Comparison of ENCODE assay signal across 12 cellular contexts in the genomic region with DNA sequence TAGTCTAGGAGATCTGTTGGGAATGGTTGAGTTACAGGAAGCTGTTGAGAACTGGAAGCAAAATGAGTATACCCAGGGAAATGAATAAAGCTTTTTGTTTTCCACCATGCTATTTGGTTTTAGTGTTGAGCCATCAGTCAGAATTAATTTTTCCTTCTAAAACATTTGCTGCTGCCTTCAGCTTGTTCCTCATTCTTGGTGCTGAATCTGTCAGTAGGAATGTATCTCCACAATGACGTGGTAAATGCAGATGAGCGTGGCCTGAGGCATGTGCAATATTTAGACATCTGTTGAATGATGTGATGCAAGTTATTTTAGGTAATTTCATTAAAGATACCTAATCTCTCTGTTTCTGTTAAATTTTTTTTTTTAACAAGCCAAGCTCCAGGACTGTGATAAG. TPM values are rescaled to one million over a fixed set of nuclear protein-coding genes. Genes with fewer than 3 reads are reported as not detected.
DNase-seq lines count a peak whose midpoint lies in the region; ATAC-seq, FAIRE-seq and TF ChIP-seq lines count a peak whose summit lies in the region.
"Had no signal": no experiment of that assay in that cellular context is flagged by ENCODE, and none has a peak within 500 bp of the region (broad histone marks: within the 10 kb centered on the region; RNA-seq: fewer than 3 reads in every experiment).

No MANE protein-coding gene starts in this region.

- H3K36me3 ChIP-seq in GM23248 (ENCODE audit: low read depth) (peaks cover 58% of the 10 kb centered on the region), gastroesophageal sphincter (peaks cover 0 to 55% of the 10 kb centered on the region in 2 donors), tibial artery (peaks cover 25 to 30% (median 27%) of the 10 kb centered on the region in 3 donors)

- DNase-seq in A549 (ENCODE audit: low read depth in 1 of 2, low spot score in 1 of 2) (peak in 1 of 2 experiments; percentile 37), GM23248 (peak; percentile 94), cerebellum (ENCODE audit: low spot score) (no peak), tibial artery (no peak), NCI-H1930 (lab: John Stamatoyannopoulos, UW) (no peak)
- no peak for DNase-seq in activated CD4-positive, alpha-beta memory T cell treated with anti-CD3 and anti-CD28 coated beads for 36 hours
- no peak for DNase-seq in activated CD4-positive, CD25-positive, alpha-beta regulatory T cell treated with anti-CD3 and anti-CD28 coated beads, Interleukin-2, amount 50 U/mL, for 72 hours
- DNase-seq: DND-41, RPMI8226, sigmoid colon, transverse colon had no signal

- peaks cover 82% of the 10 kb centered on the region for H3K36me3 Mint-ChIP-seq in activated CD4-positive, alpha-beta memory T cell treated with anti-CD3 and anti-CD28 coated beads for 36 hours

- H3K79me2 ChIP-seq in GM23248 (ENCODE audit: insufficient read depth), result peaks cover 100% of the 10 kb centered on the region

- intact Hi-C loops in activated CD4-positive, alpha-beta memory T cell treated with anti-CD3 and anti-CD28 coated beads for 36 hours (cut with micrococcal nuclease), result no loop called here
- intact Hi-C loops in tibial artery (cut with DNase I; ENCODE audit: low total_unique reads), result no loop called here

- no peak overlapping the region for H2AFZ ChIP-seq in GM23248

- H3K27ac ChIP-seq in A549 (no peak overlapping the region), GM23248 (peak overlapping the region; percentile 84), gastroesophageal sphincter (peak overlapping the region in 3 of 4 donors; percentile 40 to 64 (median 59)), tibial artery (peak overlapping the region in 1 of 2 donors; percentile 10)

- H3K9me3 Mint-ChIP-seq in activated CD4-positive, alpha-beta memory T cell treated with anti-CD3 and anti-CD28 coated beads for 36 hours, result no peaks in the 10 kb centered on the region

- H3K4me1 ChIP-seq in A549 (peaks cover 59% of the 10 kb centered on the region), GM23248 (ENCODE audit: insufficient read depth) (peaks cover 90% of the 10 kb centered on the region), gastroesophageal sphincter (peaks cover 35 to 100% (median 63%) of the 10 kb centered on the region in 3 donors), tibial artery (peaks cover 0 to 100% (median 79%) of the 10 kb centered on the region in 4 donors)

- WGBS in A549 (ENCODE audit: missing lambda C conversion rate), result 59% methylated on average over 2 of the region's 2 CpGs
- WGBS in GM23248 (ENCODE audit: low coverage in 1 of 2, low lambda C conversion rate in 2 of 2, missing lambda C conversion rate in 2 of 2), 2 experiments, result 0 to 2% methylated on average over 2 of the region's 2 CpGs
- WGBS in gastroesophageal sphincter (ENCODE audit: low coverage in 1 of 2), 2 donors, result 24 to 48% methylated on average over 2 of the region's 2 CpGs

- POLR2A ChIA-PET in A549 (lab: Yijun Ruan, JAX), result interaction anchor here (1.1 to 2.6 kb wide), 2 partner anchors 10 to 55 kb away, joined by 3 to 26 read pairs; a partner anchor contains a TSS
- POLR2A ChIA-PET in activated CD4-positive, alpha-beta memory T cell treated with anti-CD3 and anti-CD28 coated beads for 36 hours (lab: Charles Lee), result interaction anchor here (1.0 to 3.1 kb wide), 3 partner anchors 8 to 10 kb away, joined by 3 to 34 read pairs (median 3); a partner anchor contains a TSS

- H3K4me1 Mint-ChIP-seq in activated CD4-positive, alpha-beta memory T cell treated with anti-CD3 and anti-CD28 coated beads for 36 hours (ENCODE audit: low read depth), result peaks cover 96% of the 10 kb centered on the region

- no peak for TF ChIP-seq POLR2A in A549 (IDR thresholded peaks at IDR 0.05; ENCODE audit: low read length)
- no peak for TF ChIP-seq POLR2A in gastroesophageal sphincter (IDR thresholded peaks at IDR 0.05)

- H3K27ac Mint-ChIP-seq in activated CD4-positive, alpha-beta memory T cell treated with anti-CD3 and anti-CD28 coated beads for 36 hours, result peak overlapping the region; percentile 85

- in situ Hi-C loops in GM23248 (cut with MboI), result no loop called here

- no peak for TF ChIP-seq EP300 in A549 (IDR thresholded peaks at IDR 0.05)
- TF ChIP-seq EP300 in gastroesophageal sphincter (IDR thresholded peaks at IDR 0.05), result no peak

- no peaks in the 10 kb centered on the region for H3K27me3 Mint-ChIP-seq in activated CD4-positive, alpha-beta memory T cell treated with anti-CD3 and anti-CD28 coated beads for 36 hours

- no peak overlapping the region; the same call in 1 of the 2 replicates for H3K9ac ChIP-seq in GM23248

- CTCF ChIA-PET in A549 (lab: Yijun Ruan, JAX), result interaction anchor here (0.6 to 1.8 kb wide), 5 partner anchors 17 to 1412 kb away, joined by 3 to 6 read pairs (median 5); no protein-coding TSS in a partner anchor
- CTCF ChIA-PET in activated CD4-positive, alpha-beta memory T cell treated with anti-CD3 and anti-CD28 coated beads for 36 hours (lab: Charles Lee), result interaction anchor here (0.6 to 1.7 kb wide), 7 partner anchors 9 to 535 kb away, joined by 3 to 6 read pairs (median 4); a partner anchor contains a TSS

- ATAC-seq in A549 (0 out of 6 replicates have a peak, but pooled peaks of 1 of the 2 experiments have one; percentile 14), gastroesophageal sphincter (peak; percentile 49)

- H3K4me3 Mint-ChIP-seq in activated CD4-positive, alpha-beta memory T cell treated with anti-CD3 and anti-CD28 coated beads for 36 hours, result no peak overlapping the region

- H3K4me2 ChIP-seq in A549, result peak overlapping the region; percentile 25
- peak overlapping the region; percentile 54 for H3K4me2 ChIP-seq in GM23248 (ENCODE audit: unreplicated experiment)

- peaks cover 83% of the 10 kb centered on the region for H4K20me1 ChIP-seq in GM23248 (ENCODE audit: insufficient read depth)

- H3K4me3 ChIP-seq in A549 (no peak overlapping the region), GM23248 (peak overlapping the region; percentile 45), gastroesophageal sphincter (no peak overlapping the region), tibial artery (no peak overlapping the region)
- H3K4me3 ChIP-seq: sigmoid colon, transverse colon had no signal

- H3F3A ChIP-seq in GM23248 (ENCODE audit: insufficient read depth), result peaks cover 88% of the 10 kb centered on the region

- no peak for TF ChIP-seq CTCF in A549 (IDR thresholded peaks at IDR 0.05)
- TF ChIP-seq CTCF in gastroesophageal sphincter (IDR thresholded peaks at IDR 0.05), result no peak
- TF ChIP-seq CTCF in tibial artery (IDR thresholded peaks at IDR 0.05), result no peak

- TF ChIP-seq RAD21 in A549 (conservative IDR thresholded peaks at IDR 0.05 in 1 of 2, IDR thresholded peaks at IDR 0.05 in 1 of 2), result no peak

- no peaks in the 10 kb centered on the region for H3K27me3 ChIP-seq in GM23248 (replicated peaks; ENCODE audit: insufficient read depth)
- no peaks in the 10 kb centered on the region for H3K27me3 ChIP-seq in gastroesophageal sphincter
- no peaks in the 10 kb centered on the region for H3K27me3 ChIP-seq in tibial artery
- H3K27me3 ChIP-seq: sigmoid colon, transverse colon had no signal

- no peaks in the 10 kb centered on the region for H3K9me3 ChIP-seq in A549
- no peaks in the 10 kb centered on the region for H3K9me3 ChIP-seq in GM23248 (ENCODE audit: low read depth)
- no peaks in the 10 kb centered on the region for H3K9me3 ChIP-seq in gastroesophageal sphincter
- H3K9me3 ChIP-seq in tibial artery, result no peaks in the 10 kb centered on the region
- H3K9me3 ChIP-seq: sigmoid colon, transverse colon had no signal

- no peak for FAIRE-seq in A549 (lab: Jason Lieb, UNC)

- no peaks in the 10 kb centered on the region for H3K9me2 ChIP-seq in GM23248 (ENCODE audit: insufficient read depth)

TF ChIP-seq in A549, 52 proteins besides CTCF, POLR2A, EP300 and RAD21 (continues in another document):
- TF ChIP-seq SMC3 (IDR thresholded peaks at IDR 0.05) (no peak), FOSL2 (IDR thresholded peaks at IDR 0.05) (no peak), FOSL2 (CRISPR knock-in tag; IDR thresholded peaks at IDR 0.05) (peak; percentile 45), CEBPB (IDR thresholded peaks at IDR 0.05) (no peak)
- TF ChIP-seq, protein P1, sequence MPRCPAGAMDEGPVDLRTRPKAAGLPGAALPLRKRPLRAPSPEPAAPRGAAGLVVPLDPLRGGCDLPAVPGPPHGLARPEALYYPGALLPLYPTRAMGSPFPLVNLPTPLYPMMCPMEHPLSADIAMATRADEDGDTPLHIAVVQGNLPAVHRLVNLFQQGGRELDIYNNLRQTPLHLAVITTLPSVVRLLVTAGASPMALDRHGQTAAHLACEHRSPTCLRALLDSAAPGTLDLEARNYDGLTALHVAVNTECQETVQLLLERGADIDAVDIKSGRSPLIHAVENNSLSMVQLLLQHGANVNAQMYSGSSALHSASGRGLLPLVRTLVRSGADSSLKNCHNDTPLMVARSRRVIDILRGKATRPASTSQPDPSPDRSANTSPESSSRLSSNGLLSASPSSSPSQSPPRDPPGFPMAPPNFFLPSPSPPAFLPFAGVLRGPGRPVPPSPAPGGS (IDR thresholded peaks at IDR 0.05), result no peak

RNA-seq across cellular contexts. Expression of a gene that starts 10.9 kb away (rescaled TPM):
- polyA plus RNA-seq in A549 (2011; rRNA removed), result 36.9 and 41.8 TPM in 2 replicates
- polyA plus RNA-seq in A549 (2012; cell fraction: cytosol; rRNA removed), result 6.9 and 8.8 TPM in 2 replicates
- 5.1 and 9.1 TPM in 2 replicates for polyA plus RNA-seq in A549 (2012; cell fraction: nucleus; rRNA removed)
- polyA plus RNA-seq in A549 (2017; fragmentation: RNase III; extraction: RNeasy Plus Mini Kit Qiagen cat#74134 plus additional on column Dnase treatment), result 22.4 to 24.4 TPM (median 22.9 TPM) in 3 replicates
- polyA minus RNA-seq in A549 (2011; rRNA and poly(A)+ RNA removed), result 42.9 and 44.1 TPM in 2 replicates
- 79.2 and 85.5 TPM in 2 replicates for total RNA-seq in GM23248 (2014; rRNA removed; shearing (Covaris generic))
- 11.7 and 12.0 TPM in 2 replicates for polyA plus RNA-seq in GM23248 (2016; fragmentation: Nextera tagmentation; extraction: Ambion mirVana)
- 10 to 100 TPM; 47.1 to 49.1 TPM for total RNA-seq in activated CD4-positive, alpha-beta memory T cell treated with anti-CD3 and anti-CD28 coated beads for 36 hours
- total RNA-seq in gastroesophageal sphincter, result 10 to 100 TPM; 58.9 to 78.3 (median 64.7) TPM
- total RNA-seq in cerebellum, result 93.2 TPM

Comparison
In these comparisons a context has a peak if more than half of its experiments do, and no peak if none do; other contexts are left out.
1. H3K27ac ChIP-seq: peak in GM23248 (single experiment) and gastroesophageal sphincter (3 of 4); none in A549 (0 of 2).